Comparison of ENCODE assay signal across 17 cellular contexts in genomic region chr12:114408415-114408814, GRCh38. TPM values are rescaled to one million over a fixed set of nuclear protein-coding genes. Genes with fewer than 3 reads are reported as not detected.
DNase-seq lines count a peak whose midpoint lies in the region; ATAC-seq, FAIRE-seq and TF ChIP-seq lines count a peak whose summit lies in the region.
"Had no signal": no experiment of that assay in that cellular context is flagged by ENCODE, and none has a peak within 500 bp of the region (broad histone marks: within the 10 kb centered on the region; RNA-seq: fewer than 3 reads in every experiment).

No MANE protein-coding gene starts in this region.

- peak overlapping the region; percentile 22 for H3K4me3 Mint-ChIP-seq in stimulated activated naive CD8-positive, alpha-beta T cell treated with anti-CD3 and anti-CD28 coated beads, Interleukin-15, Interleukin-2, amounts not matched to agents 100 ng/mL and 50 ng/mL, for 24 hours
- peak overlapping the region in 3 of 5 experiments; percentile 59 to 66 (median 63) for H3K4me3 Mint-ChIP-seq in brain

- H3K36me3 ChIP-seq in mesenchymal stem cell (ENCODE audit: control insufficient read depth in 1 of 2, insufficient read depth in 2 of 2, low read depth in 1 of 2, low read length in 2 of 2) = peaks cover 0 to 3% of the 10 kb centered on the region in 2 experiments

- H3K27me3 Mint-ChIP-seq in stimulated activated naive CD8-positive, alpha-beta T cell treated with anti-CD3 and anti-CD28 coated beads, Interleukin-15, Interleukin-2, amounts not matched to agents 100 ng/mL and 50 ng/mL, for 24 hours = peaks cover 91% of the 10 kb centered on the region
- H3K27me3 Mint-ChIP-seq in brain = peaks cover 100% of the 10 kb centered on the region

- ATAC-seq in stimulated activated naive CD8-positive, alpha-beta T cell treated with anti-CD3 and anti-CD28 coated beads, Interleukin-15, Interleukin-2, amounts not matched to agents 100 U/mL and 50 U/mL, for 24 hours = no peak
- ATAC-seq in GM21526 (IDR thresholded peaks at IDR 0.05; ENCODE audit: low FRiP score, unreplicated experiment) = no peak
- ATAC-seq: Panc1 had no signal

- H3K27ac ChIP-seq in mesenchymal stem cell (ENCODE audit: low read length, poor library complexity, severe bottlenecking) = no peak overlapping the region
- H3K27ac ChIP-seq: C4-2B had no signal

- H3K27ac Mint-ChIP-seq in stimulated activated naive CD8-positive, alpha-beta T cell treated with anti-CD3 and anti-CD28 coated beads, Interleukin-15, Interleukin-2, amounts not matched to agents 100 ng/mL and 50 ng/mL, for 24 hours = no peak overlapping the region
- no peak overlapping the region for H3K27ac Mint-ChIP-seq in brain

- no peak overlapping the region for H2BK15ac ChIP-seq in mesenchymal stem cell (ENCODE audit: low read depth, poor library complexity, severe bottlenecking)

- peaks cover 5% of the 10 kb centered on the region for H3K36me3 Mint-ChIP-seq in stimulated activated naive CD8-positive, alpha-beta T cell treated with anti-CD3 and anti-CD28 coated beads, Interleukin-15, Interleukin-2, amounts not matched to agents 100 ng/mL and 50 ng/mL, for 24 hours (ENCODE audit: low read depth)
- no peaks in the 10 kb centered on the region for H3K36me3 Mint-ChIP-seq in brain

- no peak overlapping the region for H3K23ac ChIP-seq in mesenchymal stem cell (ENCODE audit: low read length in 2 of 2)

- H4K8ac ChIP-seq in mesenchymal stem cell (ENCODE audit: low read length) = no peak overlapping the region

- peaks cover 7% of the 10 kb centered on the region for H3K4me1 ChIP-seq in mesenchymal stem cell (ENCODE audit: control insufficient read depth, insufficient read depth, low read depth, low read length)

- H3K4ac ChIP-seq in mesenchymal stem cell (ENCODE audit: low read depth in 1 of 2, low read length in 2 of 2) = no peak overlapping the region

- H3K14ac ChIP-seq in mesenchymal stem cell (ENCODE audit: low read length in 2 of 2) = no peak overlapping the region

- H2BK12ac ChIP-seq in mesenchymal stem cell (ENCODE audit: low read length in 2 of 2) = no peak overlapping the region

- H2AK5ac ChIP-seq in mesenchymal stem cell (ENCODE audit: low read length, severe bottlenecking) = no peak overlapping the region

- peaks cover 15% of the 10 kb centered on the region for H3K4me1 Mint-ChIP-seq in stimulated activated naive CD8-positive, alpha-beta T cell treated with anti-CD3 and anti-CD28 coated beads, Interleukin-15, Interleukin-2, amounts not matched to agents 100 ng/mL and 50 ng/mL, for 24 hours (ENCODE audit: low read depth)
- H3K4me1 Mint-ChIP-seq in brain = peaks cover 15% of the 10 kb centered on the region

- peak overlapping the region in 1 of 2 experiments; percentile 88 for H3K4me3 ChIP-seq in mesenchymal stem cell (ENCODE audit: insufficient read depth in 1 of 2, low read depth in 1 of 2, low read length in 2 of 2)

- H2AFZ ChIP-seq in mesenchymal stem cell (ENCODE audit: low read depth, low read length) = no peak overlapping the region

- H3K79me1 ChIP-seq in mesenchymal stem cell (replicated peaks; ENCODE audit: low read length, poor library complexity, severe bottlenecking) = no peaks in the 10 kb centered on the region

- no peak for FAIRE-seq in HTR-8/SVneo (lab: Jason Lieb, UNC)

- no peak for TF ChIP-seq CTCF in brain (conservative IDR thresholded peaks at IDR 0.05)

- H3K9me3 Mint-ChIP-seq in stimulated activated naive CD8-positive, alpha-beta T cell treated with anti-CD3 and anti-CD28 coated beads, Interleukin-15, Interleukin-2, amounts not matched to agents 100 ng/mL and 50 ng/mL, for 24 hours = no peaks in the 10 kb centered on the region
- peaks cover 0 to 9% (median 0%) of the 10 kb centered on the region in 5 experiments for H3K9me3 Mint-ChIP-seq in brain

- peak overlapping the region; percentile 93 for H3K9ac ChIP-seq in mesenchymal stem cell (ENCODE audit: low read length)

- no peak overlapping the region for H3K18ac ChIP-seq in mesenchymal stem cell (ENCODE audit: low read depth in 1 of 2, low read length in 2 of 2)

- H4K91ac ChIP-seq in mesenchymal stem cell (ENCODE audit: low read length) = no peak overlapping the region

- H2BK120ac ChIP-seq in mesenchymal stem cell (ENCODE audit: low read depth, low read length) = no peak overlapping the region

- H2BK5ac ChIP-seq in mesenchymal stem cell (ENCODE audit: low read depth, low read length, poor library complexity, severe bottlenecking) = no peak overlapping the region

- no peaks in the 10 kb centered on the region for H3K9me3 ChIP-seq in mesenchymal stem cell (ENCODE audit: control insufficient read depth, low read length)

- DNase-seq in stimulated activated naive CD8-positive, alpha-beta T cell treated with anti-CD3 and anti-CD28 coated beads, Interleukin-15, Interleukin-2, amounts not matched to agents 100 U/mL and 50 U/mL, for 24 hours = no peak
- DNase-seq in mesenchymal stem cell = no peak
- DNase-seq in HTR-8/SVneo (ENCODE audit: insufficient read length, low spot score) = no peak
- DNase-seq in NCI-H446 (lab: John Stamatoyannopoulos, UW) = no peak
- DNase-seq in DMS53 treated with DMSO at 0.1 percent for 48 hours (lab: John Stamatoyannopoulos, UW; ENCODE audit: unreplicated experiment) = no peak
- DNase-seq: activated CD4-positive, alpha-beta T cell treated with anti-CD3 and anti-CD28 coated beads for 1 hour; central memory CD4-positive, alpha-beta T cell; GOT3; Karpas-422; NCI-H1694 treated with DMSO at 0.1 percent for 48 hours; NCI-H510A treated with DMSO at 0.1 percent for 48 hours; stimulated activated CD4-positive, alpha-beta T cell treated with anti-CD3 and anti-CD28 coated beads, Interleukin-12 subunit alpha, Interleukin-12 subunit beta, amount 100 ng/mL, for 4 hours had no signal

- H3K27me3 ChIP-seq in mesenchymal stem cell (ENCODE audit: control insufficient read depth in 1 of 2, insufficient read depth in 1 of 2, low read length in 2 of 2) = peaks cover 10 to 100% of the 10 kb centered on the region in 2 experiments

- WGBS in mesenchymal stem cell = 2% methylated on average over 19 of the region's 19 CpGs

- H3K4me2 ChIP-seq in mesenchymal stem cell (ENCODE audit: low read length, poor library complexity, severe bottlenecking) = no peak overlapping the region

RNA-seq across cellular contexts. Expression of gene TBX5, which starts 2.5 kb away (rescaled TPM):
- polyA plus RNA-seq in brain (ENCODE audit: insufficient read depth, low read depth, low replicate concordance) = not detected
- not detected for polyA plus RNA-seq in mesenchymal stem cell (2013, experiment 1 of 2)
- not detected for polyA plus RNA-seq in mesenchymal stem cell (2013, experiment 2 of 2)
